In the genomic region with DNA sequence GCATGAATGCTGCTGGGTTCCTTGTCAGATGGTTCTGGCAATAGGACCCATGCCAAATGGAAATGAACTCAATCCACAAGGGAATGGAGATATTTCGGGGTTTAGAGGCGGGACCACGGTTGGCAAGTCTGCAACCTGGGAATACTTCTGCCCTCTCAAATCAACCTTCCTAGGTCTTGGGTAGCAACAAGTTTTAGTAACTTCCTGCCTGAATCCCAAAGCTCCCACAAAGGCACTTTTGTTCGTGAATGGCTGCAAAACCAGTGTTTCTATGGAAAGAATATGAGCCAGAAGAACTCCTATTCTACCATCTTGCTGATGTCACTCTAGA, we compare ENCODE assay signal across 25 cellular contexts.
"Had no signal": no experiment of that assay in that cellular context is flagged by ENCODE, and none has a peak within 500 bp of the region (broad histone marks: within the 10 kb centered on the region; RNA-seq: fewer than 3 reads in every experiment).

No MANE protein-coding gene starts in this region.

- ATAC-seq: Panc1, T-cell had no signal

- H3K27me3 ChIP-seq: adrenal gland had no signal

- DNase-seq: activated CD4-positive, alpha-beta memory T cell treated with anti-CD3 and anti-CD28 coated beads, Interleukin-2, amount 10 ng/mL, durations not matched to agents 7 days and 5 days; activated CD4-positive, alpha-beta T cell treated with anti-CD3 and anti-CD28 coated beads, Interleukin-2, amount 10 ng/mL, durations not matched to agents 7 days and 5 days; activated CD4-positive, CD25-positive, alpha-beta regulatory T cell; activated CD8-positive, alpha-beta memory T cell treated with anti-CD3 and anti-CD28 coated beads, Interleukin-2, amount 50 U/mL, for 4 hours; activated naive CD4-positive, alpha-beta T cell treated with anti-CD3 and anti-CD28 coated beads, Interleukin-2, amount 50 U/mL, for 16 hours; activated naive CD8-positive, alpha-beta T cell treated with anti-CD3 and anti-CD28 coated beads, Interleukin-2, amount 10 ng/mL, durations not matched to agents 7 days and 5 days; adrenal gland; anterior cingulate cortex; caudate nucleus; Karpas-422; NCI-H1105 treated with DMSO at 0.1 percent for 48 hours; NCI-H1436 treated with DMSO at 0.1 percent for 48 hours; NCI-H187 treated with DMSO at 0.1 percent for 48 hours; NCI-H2081 treated with DMSO at 0.1 percent for 48 hours; NCI-H226; NCI-H526; NCI-H774; OCI-M1; SHP77 treated with DMSO at 0.1 percent for 48 hours; T-cell; T-helper 2 cell; T1000 had no signal

- H3K4me3 ChIP-seq: adrenal gland, SK-N-MC had no signal

- H3K4me1 ChIP-seq: adrenal gland had no signal

- H3K9me3 ChIP-seq: adrenal gland had no signal

- H3K36me3 ChIP-seq: adrenal gland had no signal

- H3K27ac ChIP-seq: adrenal gland, RWPE1, SK-N-MC had no signal
